Comparison of ENCODE assay signal across 8 cellular contexts in the genomic region with DNA sequence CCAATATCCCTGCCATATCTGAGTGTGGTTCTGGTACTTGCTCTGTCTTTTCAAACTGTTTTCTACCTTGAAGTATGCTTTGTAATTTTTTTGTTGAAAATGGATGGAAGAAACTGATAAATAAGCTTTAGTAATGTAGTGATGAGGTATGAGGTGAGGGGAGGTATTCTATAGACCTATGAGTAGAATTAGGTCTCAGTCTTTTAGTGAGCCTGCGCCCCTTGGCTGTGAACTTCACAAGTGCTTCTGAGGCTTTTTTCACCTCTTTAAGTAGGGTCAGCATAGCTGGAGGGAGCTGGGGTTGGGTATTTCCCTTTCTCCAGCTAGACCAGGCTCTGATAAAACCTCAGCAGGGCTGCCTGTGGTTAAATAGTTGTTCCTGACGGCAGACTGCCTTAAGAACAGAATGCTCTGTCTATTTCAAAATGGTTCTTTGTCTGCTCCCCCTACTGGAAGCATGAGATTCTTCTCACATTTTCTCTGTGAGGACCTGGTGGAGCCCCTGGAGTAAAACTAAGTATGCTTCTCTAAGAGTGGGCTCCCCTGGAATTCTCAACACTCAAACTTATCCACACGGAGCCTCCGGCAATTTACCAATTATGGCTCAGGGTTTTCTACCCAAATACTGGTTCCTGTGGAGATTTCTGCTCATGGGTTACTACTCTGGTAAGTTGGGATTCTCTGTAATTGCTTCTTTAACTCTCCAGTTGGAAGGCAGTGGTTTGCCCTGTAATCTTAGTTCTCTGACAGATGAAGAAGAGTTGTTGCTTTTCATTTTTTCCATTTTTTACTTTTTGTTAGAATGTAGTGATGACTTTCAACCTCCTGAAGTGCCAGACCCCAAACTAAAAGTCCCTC. TPM values are rescaled to one million over a fixed set of nuclear protein-coding genes. Genes with fewer than 3 reads are reported as not detected.
DNase-seq lines count a peak whose midpoint lies in the region; ATAC-seq and TF ChIP-seq lines count a peak whose summit lies in the region.

No MANE protein-coding gene starts in this region.

- H3K4me2 ChIP-seq in parathyroid adenoma (ENCODE audit: low read length), result no peak overlapping the region

- no peaks in the 10 kb centered on the region for H3K36me3 Mint-ChIP-seq in CD14-positive monocyte

- peaks cover 9 to 28% (median 14%) of the 10 kb centered on the region in 7 donors for H3K9me3 Mint-ChIP-seq in CD14-positive monocyte

- H3K27me3 Mint-ChIP-seq in CD14-positive monocyte (ENCODE audit: low read depth in 3 of 3), result peaks cover 11 to 23% (median 14%) of the 10 kb centered on the region in 3 donors

- H3K9me3 ChIP-seq in parathyroid adenoma (ENCODE audit: control insufficient read depth, low read length), result no peaks in the 10 kb centered on the region

- H3K27me3 ChIP-seq in parathyroid adenoma (ENCODE audit: control insufficient read depth, insufficient read depth, low read length), result no peaks in the 10 kb centered on the region

- H2AFZ ChIP-seq in parathyroid adenoma, result peak overlapping the region; percentile 55

- DNase-seq in CD14-positive monocyte (ENCODE audit: low spot score), result no peak
- DNase-seq in HFF-Myc (ENCODE audit: extremely low read depth, low read depth), result no peak
- DNase-seq in fibroblast of the aortic adventitia (ENCODE audit: low read depth), result peak; percentile 70
- DNase-seq in stimulated activated CD4-positive, alpha-beta T cell treated with anti-CD3 and anti-CD28 coated beads, Interleukin-1b, Interleukin-23, amount 100 ng/mL, for 48 hours, result no peak

- H3K4me3 ChIP-seq in HFF-Myc (replicated peaks; ENCODE audit: low read depth, low read length), result no peak overlapping the region
- no peak overlapping the region for H3K4me3 ChIP-seq in fibroblast of the aortic adventitia (ENCODE audit: low read depth, low read length)
- H3K4me3 ChIP-seq in parathyroid adenoma (ENCODE audit: low read depth, low read length), result no peak overlapping the region

- intact Hi-C loops in CD14-positive monocyte (cut with micrococcal nuclease), result no loop called here

- TF ChIP-seq CTCF in CD14-positive monocyte (IDR thresholded peaks at IDR 0.05) (peak; percentile 25), HFF-Myc (IDR thresholded peaks at IDR 0.05; ENCODE audit: low read depth, low read length, missing control alignments) (peak; percentile 58), fibroblast of the aortic adventitia (IDR thresholded peaks at IDR 0.05; ENCODE audit: insufficient read depth, low read length) (peak; percentile 67), parathyroid adenoma (IDR thresholded peaks at IDR 0.05) (peak; percentile 64)

- H3K36me3 ChIP-seq in parathyroid adenoma (ENCODE audit: control insufficient read depth, insufficient read depth, low read length), result no peaks in the 10 kb centered on the region

- H3K4me1 Mint-ChIP-seq in CD14-positive monocyte, result no peaks in the 10 kb centered on the region

- no peaks in the 10 kb centered on the region for H3K4me1 ChIP-seq in parathyroid adenoma

- H3K9ac ChIP-seq in parathyroid adenoma, result no peak overlapping the region

- H3K79me2 ChIP-seq in parathyroid adenoma, result no peaks in the 10 kb centered on the region

- no peak overlapping the region for H3K27ac Mint-ChIP-seq in CD14-positive monocyte

- no peak overlapping the region for H3K27ac ChIP-seq in parathyroid adenoma

- ATAC-seq in SK-N-SH treated with all-trans-retinoic acid at 6 μM for 48 hours, result peak; percentile 79
- ATAC-seq in GM18868 (IDR thresholded peaks at IDR 0.05; ENCODE audit: unreplicated experiment), result no peak
- ATAC-seq in HG03025 (IDR thresholded peaks at IDR 0.05; ENCODE audit: low FRiP score, unreplicated experiment), result no peak

- no peak overlapping the region for H3K4me3 Mint-ChIP-seq in CD14-positive monocyte

TF ChIP-seq in SK-N-SH treated with all-trans-retinoic acid at 6 μM for 48 hours, 23 proteins besides CTCF, POLR2A, EP300 and RAD21:
- TF ChIP-seq ESRRG (CRISPR knock-in tag; IDR thresholded peaks at IDR 0.05) (no peak), ISL1 (CRISPR knock-in tag; IDR thresholded peaks at IDR 0.05) (no peak), ZFP30 (CRISPR knock-in tag; IDR thresholded peaks at IDR 0.05) (no peak), TOX (CRISPR knock-in tag; IDR thresholded peaks at IDR 0.05; ENCODE audit: borderline replicate concordance) (no peak), TCF4 (CRISPR knock-in tag; IDR thresholded peaks at IDR 0.05; ENCODE audit: borderline replicate concordance) (no peak), PATZ1 (CRISPR knock-in tag; IDR thresholded peaks at IDR 0.05; ENCODE audit: borderline replicate concordance) (no peak), ARNTL (CRISPR knock-in tag; IDR thresholded peaks at IDR 0.05; ENCODE audit: borderline replicate concordance, low read depth) (no peak), PPARA (CRISPR knock-in tag; IDR thresholded peaks at IDR 0.05; ENCODE audit: borderline replicate concordance) (no peak), SNAI2 (CRISPR knock-in tag; IDR thresholded peaks at IDR 0.05) (no peak)
- TF ChIP-seq, protein P1, sequence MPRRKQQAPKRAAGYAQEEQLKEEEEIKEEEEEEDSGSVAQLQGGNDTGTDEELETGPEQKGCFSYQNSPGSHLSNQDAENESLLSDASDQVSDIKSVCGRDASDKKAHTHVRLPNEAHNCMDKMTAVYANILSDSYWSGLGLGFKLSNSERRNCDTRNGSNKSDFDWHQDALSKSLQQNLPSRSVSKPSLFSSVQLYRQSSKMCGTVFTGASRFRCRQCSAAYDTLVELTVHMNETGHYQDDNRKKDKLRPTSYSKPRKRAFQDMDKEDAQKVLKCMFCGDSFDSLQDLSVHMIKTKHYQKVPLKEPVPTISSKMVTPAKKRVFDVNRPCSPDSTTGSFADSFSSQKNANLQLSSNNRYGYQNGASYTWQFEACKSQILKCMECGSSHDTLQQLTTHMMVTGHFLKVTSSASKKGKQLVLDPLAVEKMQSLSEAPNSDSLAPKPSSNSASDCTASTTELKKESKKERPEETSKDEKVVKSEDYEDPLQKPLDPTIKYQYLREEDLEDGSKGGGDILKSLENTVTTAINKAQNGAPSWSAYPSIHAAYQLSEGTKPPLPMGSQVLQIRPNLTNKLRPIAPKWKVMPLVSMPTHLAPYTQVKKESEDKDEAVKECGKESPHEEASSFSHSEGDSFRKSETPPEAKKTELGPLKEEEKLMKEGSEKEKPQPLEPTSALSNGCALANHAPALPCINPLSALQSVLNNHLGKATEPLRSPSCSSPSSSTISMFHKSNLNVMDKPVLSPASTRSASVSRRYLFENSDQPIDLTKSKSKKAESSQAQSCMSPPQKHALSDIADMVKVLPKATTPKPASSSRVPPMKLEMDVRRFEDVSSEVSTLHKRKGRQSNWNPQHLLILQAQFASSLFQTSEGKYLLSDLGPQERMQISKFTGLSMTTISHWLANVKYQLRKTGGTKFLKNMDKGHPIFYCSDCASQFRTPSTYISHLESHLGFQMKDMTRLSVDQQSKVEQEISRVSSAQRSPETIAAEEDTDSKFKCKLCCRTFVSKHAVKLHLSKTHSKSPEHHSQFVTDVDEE (CRISPR knock-in tag; IDR thresholded peaks at IDR 0.05), result no peak

RNA-seq across cellular contexts. Expression of gene KRT5, which starts 13.1 kb away (rescaled TPM):
- not detected for polyA plus RNA-seq in CD14-positive monocyte
- total RNA-seq in fibroblast of the aortic adventitia (ENCODE audit: low replicate concordance), result not detected in 2 replicates

RNA-seq across cellular contexts. Expression of gene KRT6A, which starts 14.0 kb away (rescaled TPM):
- polyA plus RNA-seq in CD14-positive monocyte, result not detected
- not detected in 2 replicates for total RNA-seq in fibroblast of the aortic adventitia (ENCODE audit: low replicate concordance)

RNA-seq across cellular contexts. Expression of gene KRT6C, which starts 33.5 kb away (rescaled TPM):
- not detected for polyA plus RNA-seq in CD14-positive monocyte
- total RNA-seq in fibroblast of the aortic adventitia (ENCODE audit: low replicate concordance), result not detected in 2 replicates

RNA-seq across cellular contexts. Expression of gene KRT71, which starts 45.9 kb away (rescaled TPM):
- not detected for polyA plus RNA-seq in CD14-positive monocyte
- not detected in 2 replicates for total RNA-seq in fibroblast of the aortic adventitia (ENCODE audit: low replicate concordance)

RNA-seq across cellular contexts. Expression of gene KRT6B, which starts 55.1 kb away (rescaled TPM):
- not detected for polyA plus RNA-seq in CD14-positive monocyte
- total RNA-seq in fibroblast of the aortic adventitia (ENCODE audit: low replicate concordance), result not detected in 2 replicates
